ENCODE assay signal across 8 cellular contexts in genomic region chr19:8832132-8833021, GRCh38. TPM values are rescaled to one million over a fixed set of nuclear protein-coding genes. Genes with fewer than 3 reads are reported as not detected.
DNase-seq lines count a peak whose midpoint lies in the region; ATAC-seq, FAIRE-seq and TF ChIP-seq lines count a peak whose summit lies in the region.

Gene MBD3L1, plus strand, starts transcription at chr19:8832377. Its CDS starts 10,302 bp downstream, at chr19:8842679.
Gene ZNF558, minus strand, starts transcription at chr19:8832304. Its CDS starts 9,645 bp downstream, at chr19:8822659.

- 0% methylated on average over 17 of the region's 78 CpGs for WGBS in A549 (ENCODE audit: missing lambda C conversion rate)

- ATAC-seq in A549 (peak; percentile 93 to 98), GM18868 (IDR thresholded peaks at IDR 0.05; ENCODE audit: unreplicated experiment) (peak; percentile 85), HG03139 (IDR thresholded peaks at IDR 0.05; ENCODE audit: unreplicated experiment) (peak; percentile 88)

- POLR2A ChIA-PET in A549 (lab: Yijun Ruan, JAX) = interaction anchor here (0.6 to 1.4 kb wide), 8 partner anchors 8 to 981 kb away, joined by 3 to 9 read pairs (median 4); no protein-coding TSS in a partner anchor

- peak within 1 kb of the TSS; percentile 92 for H3K4me2 ChIP-seq in A549

- TF ChIP-seq CTCF in A549 (IDR thresholded peaks at IDR 0.05) = peak; percentile 39
- no peak for TF ChIP-seq CTCF in kidney (IDR thresholded peaks at IDR 0.05; ENCODE audit: borderline replicate concordance, extremely low read depth, insufficient read depth)

- no peak for TF ChIP-seq EP300 in A549 (IDR thresholded peaks at IDR 0.05)

- H3K9ac ChIP-seq in kidney (ENCODE audit: low read length in 2 of 2) = peak within 1 kb of the TSS; percentile 90 to 95

- H3K36me3 ChIP-seq in kidney (ENCODE audit: control insufficient read depth in 1 of 2, insufficient read depth in 2 of 2, low read length in 2 of 2) = peaks cover 4 to 12% of the 10 kb centered on the region in 2 donors

- H3K9me3 ChIP-seq in A549 (peaks cover 2% of the 10 kb centered on the region; the same call in 2 of the 3 replicates), kidney (ENCODE audit: control insufficient read depth in 1 of 2, low read length in 2 of 2) (no peaks in the 10 kb centered on the region)

- peak; percentile 83 to 96 for DNase-seq in A549 (ENCODE audit: low read depth in 1 of 2, low spot score in 1 of 2)
- DNase-seq in NCI-H2227 (lab: John Stamatoyannopoulos, UW; ENCODE audit: unreplicated experiment) = peak; percentile 94
- DNase-seq in activated CD4-positive, CD25-positive, alpha-beta regulatory T cell treated with anti-CD3 and anti-CD28 coated beads, Interleukin-2, amount 50 U/mL, for 72 hours = peak; percentile 99
- DNase-seq in cerebellum (ENCODE audit: low spot score) = peak; percentile 98
- peak; percentile 100 for DNase-seq in kidney
- peak; percentile 99 for DNase-seq in stimulated activated CD4-positive, alpha-beta T cell treated with anti-CD3 and anti-CD28 coated beads, Interleukin-15, amount 100 ng/mL, for 24 hours

- CTCF ChIA-PET in A549 (lab: Yijun Ruan, JAX) = interaction anchor here (0.6 kb wide), 1 partner anchor 17 kb away, joined by 3 read pairs; no protein-coding TSS in a partner anchor

- H3K4me1 ChIP-seq in A549 (peaks cover 4% of the 10 kb centered on the region; the same call in 1 of the 3 replicates), kidney (ENCODE audit: control insufficient read depth in 1 of 2, insufficient read depth in 1 of 2, low read depth in 1 of 2, low read length in 2 of 2) (peaks cover 0 to 2% of the 10 kb centered on the region in 2 donors)

- intact Hi-C loops in kidney (cut with DNase I) = no loop called here

- H3K4me3 ChIP-seq in A549 (peak within 1 kb of the TSS; percentile 85), kidney (ENCODE audit: low read length in 2 of 2) (peak within 1 kb of the TSS; percentile 76 to 80)

- TF ChIP-seq RAD21 in A549 (conservative IDR thresholded peaks at IDR 0.05 in 1 of 2, IDR thresholded peaks at IDR 0.05 in 1 of 2) = peak in 1 of 2 experiments; percentile 36; a peak in 3 of 5 replicates

- FAIRE-seq in A549 (lab: Jason Lieb, UNC) = no peak
- FAIRE-seq in kidney (lab: Jason Lieb, UNC) = peak; percentile 93

- peak; percentile 46 for TF ChIP-seq POLR2A in A549 (IDR thresholded peaks at IDR 0.05; ENCODE audit: low read length)

- H3K27ac ChIP-seq in A549 = peak within 1 kb of the TSS; percentile 99
- H3K27ac ChIP-seq in kidney (ENCODE audit: low read depth in 2 of 2, low read length in 2 of 2) = peak within 1 kb of the TSS; percentile 83 to 96

TF ChIP-seq in A549, 52 proteins besides CTCF, POLR2A, EP300 and RAD21 (continues in another document):
- TF ChIP-seq ESRRA (IDR thresholded peaks at IDR 0.05; ENCODE audit: borderline replicate concordance, low read length) = no peak
- 0 out of 2 replicates have a peak, but pooled peaks have one; percentile 25 for TF ChIP-seq TP53 (CRISPR knock-in tag; IDR thresholded peaks at IDR 0.05)
- TF ChIP-seq POLR2AphosphoS2 (conservative IDR thresholded peaks at IDR 0.05; ENCODE audit: low read length) = no peak
- TF ChIP-seq MAZ (IDR thresholded peaks at IDR 0.05; ENCODE audit: borderline replicate concordance, low read depth, low read length) = no peak
- TF ChIP-seq CBX8 (IDR thresholded peaks at IDR 0.05) = no peak
- TF ChIP-seq MAFK (IDR thresholded peaks at IDR 0.05; ENCODE audit: partially characterized antibody) = peak; percentile 23
- no peak for TF ChIP-seq SREBF2 (IDR thresholded peaks at IDR 0.05)
- peak; percentile 70; the same call in 1 of the 2 replicates for TF ChIP-seq EHF (CRISPR knock-in tag; IDR thresholded peaks at IDR 0.05)
- no peak for TF ChIP-seq BHLHE40 (IDR thresholded peaks at IDR 0.05; ENCODE audit: low read depth, low read length)
- TF ChIP-seq TFCP2L1 (CRISPR knock-in tag; IDR thresholded peaks at IDR 0.05) = 0 out of 2 replicates have a peak, but pooled peaks have one; percentile 31
- no peak for TF ChIP-seq ELK1 (IDR thresholded peaks at IDR 0.05; ENCODE audit: low read depth, low read length)
- TF ChIP-seq CEBPB (IDR thresholded peaks at IDR 0.05) = no peak
- no peak for TF ChIP-seq RFX5 (IDR thresholded peaks at IDR 0.05)
- no peak for TF ChIP-seq NFE2L2 (conservative IDR thresholded peaks at IDR 0.05; ENCODE audit: low read length)
- TF ChIP-seq MYC (IDR thresholded peaks at IDR 0.05; ENCODE audit: borderline replicate concordance, low read length) = 0 out of 2 replicates have a peak, but pooled peaks have one; percentile 32
- 0 out of 2 replicates have a peak, but pooled peaks have one; percentile 21 for TF ChIP-seq HOXB5 (CRISPR knock-in tag; IDR thresholded peaks at IDR 0.05)
- no peak for TF ChIP-seq NPAS2 (CRISPR knock-in tag; IDR thresholded peaks at IDR 0.05; ENCODE audit: borderline replicate concordance)
- TF ChIP-seq RNF2 (IDR thresholded peaks at IDR 0.05; ENCODE audit: borderline replicate concordance, low read depth) = no peak
- TF ChIP-seq ZC3H11A (IDR thresholded peaks at IDR 0.05) = no peak
- TF ChIP-seq BCL3 (IDR thresholded peaks at IDR 0.05) = 0 out of 3 replicates have a peak, but pooled peaks have one; percentile 31
- no peak for TF ChIP-seq ZFP36 (IDR thresholded peaks at IDR 0.05; ENCODE audit: borderline replicate concordance, partially characterized antibody)
- TF ChIP-seq, protein P1, sequence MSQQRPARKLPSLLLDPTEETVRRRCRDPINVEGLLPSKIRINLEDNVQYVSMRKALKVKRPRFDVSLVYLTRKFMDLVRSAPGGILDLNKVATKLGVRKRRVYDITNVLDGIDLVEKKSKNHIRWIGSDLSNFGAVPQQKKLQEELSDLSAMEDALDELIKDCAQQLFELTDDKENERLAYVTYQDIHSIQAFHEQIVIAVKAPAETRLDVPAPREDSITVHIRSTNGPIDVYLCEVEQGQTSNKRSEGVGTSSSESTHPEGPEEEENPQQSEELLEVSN (IDR thresholded peaks at IDR 0.05; ENCODE audit: borderline replicate concordance, low read depth) = no peak
- no peak for TF ChIP-seq KDM1A (IDR thresholded peaks at IDR 0.05; ENCODE audit: low read depth)
- no peak for TF ChIP-seq NR3C1 (IDR thresholded peaks at IDR 0.05)
- TF ChIP-seq SMC3 (IDR thresholded peaks at IDR 0.05) = peak; percentile 43; the same call in 2 of the 3 replicates
- TF ChIP-seq FOSB (CRISPR knock-in tag; IDR thresholded peaks at IDR 0.05) = 0 out of 2 replicates have a peak, but pooled peaks have one; percentile 36
- TF ChIP-seq JUNB (IDR thresholded peaks at IDR 0.05) = no peak
- TF ChIP-seq CHD2 (IDR thresholded peaks at IDR 0.05; ENCODE audit: low read length, partially characterized antibody) = no peak
- TF ChIP-seq GATA3 (IDR thresholded peaks at IDR 0.05; ENCODE audit: borderline replicate concordance) = no peak
- no peak for TF ChIP-seq HOXA7 (CRISPR knock-in tag; IDR thresholded peaks at IDR 0.05)
- TF ChIP-seq MAX (IDR thresholded peaks at IDR 0.05) = peak; percentile 74
- peak; percentile 69 for TF ChIP-seq PHF8 (IDR thresholded peaks at IDR 0.05; ENCODE audit: borderline replicate concordance, low read depth)
- TF ChIP-seq RCOR1 (IDR thresholded peaks at IDR 0.05; ENCODE audit: low read depth, low read length) = no peak
- TF ChIP-seq FOSL2 (IDR thresholded peaks at IDR 0.05) = no peak
- no peak for TF ChIP-seq FOSL2 (CRISPR knock-in tag; IDR thresholded peaks at IDR 0.05)
- TF ChIP-seq JUN (IDR thresholded peaks at IDR 0.05) = peak; percentile 66 to 80; a peak in 3 of 5 replicates

RNA-seq across cellular contexts. Expression of gene MBD3L1, which starts in this region (rescaled TPM):
- polyA plus RNA-seq in A549 (2011; rRNA removed) (not detected in 2 replicates), A549 (2017; fragmentation: RNase III; extraction: RNeasy Plus Mini Kit Qiagen cat#74134 plus additional on column Dnase treatment) (not detected in 3 replicates), kidney (ENCODE audit: insufficient read depth, low read depth, low replicate concordance) (not detected)
- polyA plus RNA-seq in A549 (2012; cell fraction: cytosol; rRNA removed) = not detected in 2 replicates
- not detected in 2 replicates for polyA plus RNA-seq in A549 (2012; cell fraction: nucleus; rRNA removed)
- not detected in 2 replicates for polyA minus RNA-seq in A549 (2011; rRNA and poly(A)+ RNA removed)
- total RNA-seq in cerebellum (not detected), kidney (not detected)

RNA-seq across cellular contexts. Expression of gene ZNF558, which starts in this region (rescaled TPM):
- polyA plus RNA-seq in A549 (2011; rRNA removed) (30.9 and 37.3 TPM in 2 replicates), A549 (2017; fragmentation: RNase III; extraction: RNeasy Plus Mini Kit Qiagen cat#74134 plus additional on column Dnase treatment) (8.8 to 11.8 TPM (median 8.9 TPM) in 3 replicates), kidney (ENCODE audit: insufficient read depth, low read depth, low replicate concordance) (7.5 TPM)
- polyA plus RNA-seq in A549 (2012; cell fraction: cytosol; rRNA removed) = 7.7 and 9.0 TPM in 2 replicates
- 13.0 and 16.2 TPM in 2 replicates for polyA plus RNA-seq in A549 (2012; cell fraction: nucleus; rRNA removed)
- 51.4 and 55.3 TPM in 2 replicates for polyA minus RNA-seq in A549 (2011; rRNA and poly(A)+ RNA removed)
- total RNA-seq in cerebellum (41.3 TPM), kidney (28.5 TPM)

Comparison
In these comparisons a context has a peak if more than half of its experiments do, and no peak if none do; other contexts are left out.
1. Peak in every context shown above with its lines: DNase-seq, ATAC-seq, H3K4me3 ChIP-seq and H3K27ac ChIP-seq.